ENCODE assay signal across 8 cellular contexts in genomic region chr14:90383126-90383730, GRCh38. TPM values are rescaled to one million over a fixed set of nuclear protein-coding genes. Genes with fewer than 3 reads are reported as not detected.
DNase-seq lines count a peak whose midpoint lies in the region; FAIRE-seq and TF ChIP-seq lines count a peak whose summit lies in the region.

No MANE protein-coding gene starts in this region.

- peak overlapping the region; percentile 21 for H3K23ac ChIP-seq in neuronal stem cell (ENCODE audit: low read depth, low read length, poor library complexity)

- peak; percentile 40 for FAIRE-seq in frontal cortex (lab: Jason Lieb, UNC)

- H3K4me3 ChIP-seq in neuronal stem cell (ENCODE audit: low read length in 2 of 2), result peak overlapping the region; percentile 73 to 81

- peak overlapping the region; percentile 94 for H2AFZ ChIP-seq in neuronal stem cell (ENCODE audit: low read length)

- H3K36me3 ChIP-seq in ES-I3 (ENCODE audit: insufficient read depth, low read length), result no peaks in the 10 kb centered on the region
- no peaks in the 10 kb centered on the region for H3K36me3 ChIP-seq in neuronal stem cell (replicated peaks in 1 of 2; ENCODE audit: control insufficient read depth in 2 of 2, insufficient read depth in 2 of 2, low read length in 2 of 2)

- no peaks in the 10 kb centered on the region for H3K27me3 ChIP-seq in neuronal stem cell (ENCODE audit: control insufficient read depth in 3 of 3, insufficient read depth in 3 of 3, low read depth in 1 of 3, low read length in 3 of 3)

- no peak overlapping the region for H3K14ac ChIP-seq in neuronal stem cell (ENCODE audit: low read length)

- H3K18ac ChIP-seq in neuronal stem cell (ENCODE audit: low read length), result peak overlapping the region; percentile 78

- no peak overlapping the region for H2BK12ac ChIP-seq in neuronal stem cell (ENCODE audit: low read length)

- H4K91ac ChIP-seq in neuronal stem cell (ENCODE audit: low read depth, low read length, poor library complexity), result no peak overlapping the region

- no peak overlapping the region for H2BK15ac ChIP-seq in neuronal stem cell (ENCODE audit: low read length)

- H2BK120ac ChIP-seq in neuronal stem cell (ENCODE audit: low read depth, low read length), result peak overlapping the region; percentile 83

- H3K9me3 ChIP-seq in ES-I3 (ENCODE audit: control insufficient read depth, insufficient read depth, low read length) (no peaks in the 10 kb centered on the region), neuronal stem cell (replicated peaks in 1 of 2; ENCODE audit: control insufficient read depth in 2 of 2, insufficient read depth in 1 of 2, low read depth in 1 of 2, low read length in 2 of 2) (no peaks in the 10 kb centered on the region)

- peak overlapping the region; percentile 89 for H3K4me2 ChIP-seq in neuronal stem cell (ENCODE audit: insufficient read depth, low read length, poor library complexity, severe bottlenecking)

- H3K4me1 ChIP-seq in ES-I3 (ENCODE audit: insufficient read depth, low read length), result peaks cover 11% of the 10 kb centered on the region
- H3K4me1 ChIP-seq in neuronal stem cell (ENCODE audit: control insufficient read depth in 2 of 2, insufficient read depth in 1 of 2, low read depth in 1 of 2, low read length in 2 of 2), result peaks cover 13 to 16% of the 10 kb centered on the region in 2 donors

- no peaks in the 10 kb centered on the region for H3K79me1 ChIP-seq in neuronal stem cell (ENCODE audit: low read depth, low read length)

- no CpG with 5 or more reads among the region's 62 CpGs for WGBS in neuronal stem cell (ENCODE audit: extremely low coverage in 2 of 2, insufficient read length in 2 of 2, insufficient replicate concordance in 1 of 2), 2 donors

- no peak overlapping the region for H2BK5ac ChIP-seq in neuronal stem cell (ENCODE audit: low read length)

- peak overlapping the region; percentile 95 for H3K27ac ChIP-seq in neuronal stem cell (replicated peaks; ENCODE audit: low read length)
- peak overlapping the region; percentile 100 for H3K27ac ChIP-seq in substantia nigra (ENCODE audit: low read depth, low read length, poor library complexity, severe bottlenecking)

- no peak overlapping the region for H3K4ac ChIP-seq in neuronal stem cell (ENCODE audit: low read length)

- no peak overlapping the region for H4K8ac ChIP-seq in neuronal stem cell (ENCODE audit: low read depth, low read length)

- no peak overlapping the region for H2AK5ac ChIP-seq in neuronal stem cell (ENCODE audit: low read depth, low read length)

- peak; percentile 93 for TF ChIP-seq POLR2A in Raji (IDR thresholded peaks at IDR 0.05; ENCODE audit: insufficient read depth, low read depth, low read length)

- DNase-seq in H4 (ENCODE audit: low spot score) (peak; percentile 99), M059J (ENCODE audit: low read depth) (peak; percentile 97), activated gamma-delta T cell (lab: John Stamatoyannopoulos, UW) (peak; percentile 96), frontal cortex (ENCODE audit: low spot score in 2 of 2) (peak; percentile 80 to 88), neuronal stem cell (ENCODE audit: low spot score) (peak; percentile 99), substantia nigra (lab: John Stamatoyannopoulos, UW) (peak; percentile 87 to 100 (median 99))

- H3K9ac ChIP-seq in ES-I3 (ENCODE audit: low read depth, low read length) (peak overlapping the region; percentile 96), neuronal stem cell (ENCODE audit: low read depth, low read length, poor library complexity) (peak overlapping the region; percentile 66)

RNA-seq across cellular contexts. Expression of gene CALM1, which starts 13.6 kb away (rescaled TPM):
- 271 and 291 TPM in 2 replicates for total RNA-seq in H4 (2014; rRNA removed; shearing (Covaris generic))
- total RNA-seq in M059J (2014; rRNA removed; shearing (Covaris generic)), result 184 and 291 TPM in 2 replicates
- total RNA-seq in frontal cortex, result 1,432 TPM
- 396 TPM for polyA plus RNA-seq in neuronal stem cell (2013, experiment 1 of 2)
- 424 TPM for polyA plus RNA-seq in neuronal stem cell (2013, experiment 2 of 2)

RNA-seq across cellular contexts. Expression of gene NRDE2, which starts 51.5 kb away (rescaled TPM):
- 3.6 and 3.8 TPM in 2 replicates for total RNA-seq in H4 (2014; rRNA removed; shearing (Covaris generic))
- 4.6 and 8.2 TPM in 2 replicates for total RNA-seq in M059J (2014; rRNA removed; shearing (Covaris generic))
- total RNA-seq in frontal cortex, result 13.9 TPM
- 7.0 TPM for polyA plus RNA-seq in neuronal stem cell (2013, experiment 1 of 2)
- polyA plus RNA-seq in neuronal stem cell (2013, experiment 2 of 2), result 7.1 TPM

Comparison
In these comparisons a context has a peak if more than half of its experiments do, and no peak if none do; other contexts are left out.
1. Peak in every context shown above with its lines: DNase-seq, H3K4me3 ChIP-seq and H3K27ac ChIP-seq.